13 cellular contexts compared by ENCODE assay signal in the genomic region with DNA sequence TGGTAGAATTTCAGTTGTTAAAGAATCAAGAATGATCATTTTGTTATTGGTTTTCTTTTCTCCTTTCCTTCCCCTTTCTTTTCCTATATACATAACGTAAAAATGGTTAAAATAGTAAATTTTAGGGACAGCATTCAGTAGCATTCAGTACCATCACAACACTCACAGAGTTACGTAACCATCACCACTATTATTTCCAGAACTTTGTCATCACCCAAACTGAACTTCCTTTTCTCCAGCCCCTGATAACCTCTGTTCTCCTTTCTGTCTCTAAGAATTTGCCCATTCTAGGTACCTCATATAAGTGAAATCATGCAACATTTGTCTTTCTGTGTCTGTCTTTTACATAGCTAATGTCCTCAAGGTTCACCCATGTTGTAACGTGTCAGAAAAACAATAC.
A peak's percentile ranks its signal among the peaks of the same experiment; 100 is the strongest.
DNase-seq lines count a peak whose midpoint lies in the region; ATAC-seq and TF ChIP-seq lines count a peak whose summit lies in the region.
"Had no signal": no experiment of that assay in that cellular context is flagged by ENCODE, and none has a peak within 500 bp of the region (broad histone marks: within the 10 kb centered on the region; RNA-seq: fewer than 3 reads in every experiment).

No MANE protein-coding gene starts in this region.

- H3K27ac ChIP-seq in BLaER1 treated with 17β-estradiol and CSF1 and Interleukin-3, amounts not matched to agents 10 nM and 100 nM = peak overlapping the region; percentile 17 to 100 (median 93)
- no peak overlapping the region for H3K27ac ChIP-seq in OCI-LY3 (ENCODE audit: low read length)
- no peak overlapping the region for H3K27ac ChIP-seq in endodermal cell (ENCODE audit: low read depth, low read length)
- H3K27ac ChIP-seq: parathyroid adenoma had no signal

- H3K4me3 Mint-ChIP-seq in endodermal cell = no peak overlapping the region
- H3K4me3 Mint-ChIP-seq in activated CD4-positive, alpha-beta memory T cell treated with anti-CD3 and anti-CD28 coated beads for 36 hours = no peak overlapping the region
- H3K4me3 Mint-ChIP-seq: activated naive CD4-positive, alpha-beta T cell treated with anti-CD3 and anti-CD28 coated beads, Interleukin-2, amount 10 ng/mL, durations not matched to agents 7 days and 5 days had no signal

- no peaks in the 10 kb centered on the region for H3K27me3 ChIP-seq in BLaER1 treated with 17β-estradiol and CSF1 and Interleukin-3, amounts not matched to agents 10 nM and 100 nM
- H3K27me3 ChIP-seq in OCI-LY3 (ENCODE audit: low read depth, low read length) (no peaks in the 10 kb centered on the region), endodermal cell (ENCODE audit: control insufficient read depth, insufficient read depth, low read length, poor library complexity, severe bottlenecking) (no peaks in the 10 kb centered on the region)

- H4K20me1 ChIP-seq in BLaER1 treated with 17β-estradiol and CSF1 and Interleukin-3, amounts not matched to agents 10 nM and 100 nM = peaks cover 0 to 21% (median 0%) of the 10 kb centered on the region in 11 experiments; a peak in 3 of 22 replicates
- peaks cover 13% of the 10 kb centered on the region; the same call in 1 of the 2 replicates for H4K20me1 ChIP-seq in OCI-LY3 (ENCODE audit: insufficient read depth, low read length)

- peaks cover 0 to 36% (median 23%) of the 10 kb centered on the region in 11 experiments; a peak in 20 of 22 replicates for H3K36me3 ChIP-seq in BLaER1 treated with 17β-estradiol and CSF1 and Interleukin-3, amounts not matched to agents 10 nM and 100 nM
- peaks cover 5% of the 10 kb centered on the region for H3K36me3 ChIP-seq in OCI-LY3 (replicated peaks; ENCODE audit: low read depth, low read length)
- H3K36me3 ChIP-seq in endodermal cell (ENCODE audit: control insufficient read depth, insufficient read depth, low read length) = peaks cover 78% of the 10 kb centered on the region

- POLR2A ChIA-PET in activated CD4-positive, alpha-beta memory T cell treated with anti-CD3 and anti-CD28 coated beads for 36 hours (lab: Charles Lee) = interaction anchor here (0.7 kb wide), 1 partner anchor 13 kb away, joined by 3 read pairs; no protein-coding TSS in a partner anchor

- H3K27me3 Mint-ChIP-seq in endodermal cell (ENCODE audit: insufficient read depth) = no peaks in the 10 kb centered on the region
- no peaks in the 10 kb centered on the region for H3K27me3 Mint-ChIP-seq in activated CD4-positive, alpha-beta memory T cell treated with anti-CD3 and anti-CD28 coated beads for 36 hours
- H3K27me3 Mint-ChIP-seq: activated naive CD4-positive, alpha-beta T cell treated with anti-CD3 and anti-CD28 coated beads, Interleukin-2, amount 10 ng/mL, durations not matched to agents 7 days and 5 days had no signal

- TF ChIP-seq CTCF in OCI-LY3 (IDR thresholded peaks at IDR 0.05; ENCODE audit: low read depth, low read length) = no peak
- no peak for TF ChIP-seq CTCF in endodermal cell (conservative IDR thresholded peaks at IDR 0.05)

- peaks cover 42 to 90% (median 75%) of the 10 kb centered on the region in 10 experiments for H3K4me1 ChIP-seq in BLaER1 treated with 17β-estradiol and CSF1 and Interleukin-3, amounts not matched to agents 10 nM and 100 nM
- peaks cover 50% of the 10 kb centered on the region for H3K4me1 ChIP-seq in OCI-LY3 (ENCODE audit: low read length)
- peaks cover 4% of the 10 kb centered on the region for H3K4me1 ChIP-seq in endodermal cell (ENCODE audit: control insufficient read depth, insufficient read depth, low read length)
- H3K4me1 ChIP-seq: parathyroid adenoma had no signal

- H3K9me3 ChIP-seq in BLaER1 treated with 17β-estradiol and CSF1 and Interleukin-3, amounts not matched to agents 10 nM and 100 nM (replicated peaks in 1 of 11) = no peaks in the 10 kb centered on the region
- no peaks in the 10 kb centered on the region for H3K9me3 ChIP-seq in OCI-LY3 (ENCODE audit: insufficient read depth, low read length)
- H3K9me3 ChIP-seq in endodermal cell (ENCODE audit: control insufficient read depth, low read length) = no peaks in the 10 kb centered on the region

- H2AFZ ChIP-seq in OCI-LY3 (ENCODE audit: low read depth, low read length) = no peak overlapping the region
- H2AFZ ChIP-seq: parathyroid adenoma had no signal

- H3K36me3 Mint-ChIP-seq in endodermal cell (ENCODE audit: low read depth) = peaks cover 31% of the 10 kb centered on the region
- H3K36me3 Mint-ChIP-seq in activated CD4-positive, alpha-beta memory T cell treated with anti-CD3 and anti-CD28 coated beads for 36 hours = peaks cover 16% of the 10 kb centered on the region
- H3K36me3 Mint-ChIP-seq in activated naive CD4-positive, alpha-beta T cell treated with anti-CD3 and anti-CD28 coated beads, Interleukin-2, amount 50 U/mL, for 72 hours = peaks cover 6 to 7% of the 10 kb centered on the region in 2 donors

- peak overlapping the region in 7 of 10 experiments; percentile 53 to 73 (median 65); a peak in 13 of 20 replicates for H3K4me3 ChIP-seq in BLaER1 treated with 17β-estradiol and CSF1 and Interleukin-3, amounts not matched to agents 10 nM and 100 nM
- H3K4me3 ChIP-seq in OCI-LY3 (ENCODE audit: low read length) = no peak overlapping the region
- H3K4me3 ChIP-seq in endodermal cell (ENCODE audit: low read length) = no peak overlapping the region

- ATAC-seq in activated naive CD4-positive, alpha-beta T cell treated with anti-CD3 and anti-CD28 coated beads, Interleukin-2, amount 50 U/mL, for 72 hours = no peak
- no peak for ATAC-seq in GM21367 (IDR thresholded peaks at IDR 0.05; ENCODE audit: unreplicated experiment)

- no peak overlapping the region for H3K27ac Mint-ChIP-seq in endodermal cell
- H3K27ac Mint-ChIP-seq in activated CD4-positive, alpha-beta memory T cell treated with anti-CD3 and anti-CD28 coated beads for 36 hours = no peak overlapping the region
- no peak overlapping the region for H3K27ac Mint-ChIP-seq in activated naive CD4-positive, alpha-beta T cell treated with anti-CD3 and anti-CD28 coated beads, Interleukin-2, amount 50 U/mL, for 72 hours

- peaks cover 29% of the 10 kb centered on the region for H3K4me1 Mint-ChIP-seq in endodermal cell
- H3K4me1 Mint-ChIP-seq in activated CD4-positive, alpha-beta memory T cell treated with anti-CD3 and anti-CD28 coated beads for 36 hours (ENCODE audit: low read depth) = peaks cover 68% of the 10 kb centered on the region

- no peaks in the 10 kb centered on the region; the same call in 1 of the 2 replicates for H3K79me2 ChIP-seq in OCI-LY3 (ENCODE audit: low read length)
- H3K79me2 ChIP-seq: parathyroid adenoma had no signal

- H3K4me2 ChIP-seq in BLaER1 treated with 17β-estradiol and CSF1 and Interleukin-3, amounts not matched to agents 10 nM and 100 nM = peak overlapping the region in 10 of 11 experiments; percentile 48 to 97 (median 89); a peak in 20 of 22 replicates
- H3K4me2 ChIP-seq in OCI-LY3 (ENCODE audit: low read length) = peak overlapping the region; percentile 37

- WGBS in endodermal cell (ENCODE audit: insufficient coverage in 1 of 2, insufficient read length in 1 of 2), 2 experiments = 100% methylated on average over 1 to 3 of the region's 3 CpGs

- CTCF ChIA-PET in activated CD4-positive, alpha-beta memory T cell treated with anti-CD3 and anti-CD28 coated beads for 36 hours (lab: Charles Lee) = interaction anchor here (1.1 to 1.4 kb wide), 2 partner anchors 37 to 41 kb away, joined by 3 to 6 read pairs; no protein-coding TSS in a partner anchor

- peak overlapping the region in 9 of 11 experiments; percentile 39 to 97 (median 80); a peak in 16 of 22 replicates for H3K9ac ChIP-seq in BLaER1 treated with 17β-estradiol and CSF1 and Interleukin-3, amounts not matched to agents 10 nM and 100 nM
- H3K9ac ChIP-seq in OCI-LY3 (ENCODE audit: low read length) = no peak overlapping the region
- no peak overlapping the region for H3K9ac ChIP-seq in endodermal cell (ENCODE audit: extremely low read depth, low read length, poor library complexity, severe bottlenecking)
- H3K9ac ChIP-seq: parathyroid adenoma had no signal

- intact Hi-C loops in activated CD4-positive, alpha-beta memory T cell treated with anti-CD3 and anti-CD28 coated beads for 36 hours (cut with micrococcal nuclease) = no loop called here

- H3K9me3 Mint-ChIP-seq in endodermal cell = no peaks in the 10 kb centered on the region
- no peaks in the 10 kb centered on the region for H3K9me3 Mint-ChIP-seq in activated CD4-positive, alpha-beta memory T cell treated with anti-CD3 and anti-CD28 coated beads for 36 hours
- H3K9me3 Mint-ChIP-seq in activated naive CD4-positive, alpha-beta T cell treated with anti-CD3 and anti-CD28 coated beads, Interleukin-2, amount 50 U/mL, for 72 hours = no peaks in the 10 kb centered on the region
- H3K9me3 Mint-ChIP-seq: activated naive CD4-positive, alpha-beta T cell treated with anti-CD3 and anti-CD28 coated beads, Interleukin-2, amount 10 ng/mL, durations not matched to agents 7 days and 5 days had no signal

- peak; percentile 32 for DNase-seq in globus pallidus (ENCODE audit: low spot score)
- DNase-seq in pons (ENCODE audit: low spot score) = peak; percentile 73
- no peak for DNase-seq in endodermal cell
- DNase-seq in activated CD4-positive, alpha-beta memory T cell treated with anti-CD3 and anti-CD28 coated beads for 36 hours = no peak
- DNase-seq in activated naive CD4-positive, alpha-beta T cell treated with anti-CD3 and anti-CD28 coated beads, Interleukin-2, amount 50 U/mL, for 72 hours (ENCODE audit: low spot score in 2 of 2) = no peak
- DNase-seq: activated CD4-positive, alpha-beta T cell treated with anti-CD3 and anti-CD28 coated beads, Interleukin-2, amount 50 U/mL, for 1 hour; activated naive CD4-positive, alpha-beta T cell treated with anti-CD3 and anti-CD28 coated beads, Interleukin-2, amount 10 ng/mL, durations not matched to agents 7 days and 5 days; cortex of kidney; NCI-H345 had no signal

Comparison
In these comparisons a context has a peak if more than half of its experiments do, and no peak if none do; other contexts are left out.
1. H3K27ac ChIP-seq: peak in BLaER1 treated with 17β-estradiol and CSF1 and Interleukin-3, amounts not matched to agents 10 nM and 100 nM (11 of 11); none in OCI-LY3 (single experiment) and endodermal cell (single experiment).
2. H3K4me3 ChIP-seq: peak in BLaER1 treated with 17β-estradiol and CSF1 and Interleukin-3, amounts not matched to agents 10 nM and 100 nM (7 of 10); none in OCI-LY3 (single experiment) and endodermal cell (single experiment).
3. H3K9ac ChIP-seq: peak in BLaER1 treated with 17β-estradiol and CSF1 and Interleukin-3, amounts not matched to agents 10 nM and 100 nM (9 of 11); none in OCI-LY3 (single experiment) and endodermal cell (single experiment).
4. DNase-seq: peak in globus pallidus (single experiment) and pons (single experiment); none in endodermal cell (single experiment), activated CD4-positive, alpha-beta memory T cell treated with anti-CD3 and anti-CD28 coated beads for 36 hours (single experiment) and activated naive CD4-positive, alpha-beta T cell treated with anti-CD3 and anti-CD28 coated beads, Interleukin-2, amount 50 U/mL, for 72 hours (0 of 2).